8 cellular contexts compared by ENCODE assay signal in genomic region chr4:93828830-93829530, GRCh38. TPM values are rescaled to one million over a fixed set of nuclear protein-coding genes. Genes with fewer than 3 reads are reported as not detected.
DNase-seq lines count a peak whose midpoint lies in the region; ATAC-seq and TF ChIP-seq lines count a peak whose summit lies in the region.

No MANE protein-coding gene starts in this region.

- H3K4me1 ChIP-seq in hepatocyte (ENCODE audit: insufficient read depth): peaks cover 14% of the 10 kb centered on the region

- no peak for TF ChIP-seq CTCF in hepatocyte (IDR thresholded peaks at IDR 0.05; ENCODE audit: poor library complexity)

- peak overlapping the region; percentile 42 for H2AFZ ChIP-seq in hepatocyte

- H3K79me2 ChIP-seq in hepatocyte: no peaks in the 10 kb centered on the region

- peaks cover 81% of the 10 kb centered on the region for H3K27me3 Mint-ChIP-seq in T-helper 17 cell
- peaks cover 90% of the 10 kb centered on the region for H3K27me3 Mint-ChIP-seq in stimulated activated memory B cell treated with anti-CD40 and anti-IgM and Interleukin-4, amounts not matched to agents 10 μg/mL and 1 μg/mL and 100 μg/mL, for 72 hours
- H3K27me3 Mint-ChIP-seq in activated CD8-positive, alpha-beta memory T cell treated with anti-CD3 and anti-CD28 coated beads, Interleukin-2, amount 10 ng/mL, durations not matched to agents 7 days and 5 days: peaks cover 78% of the 10 kb centered on the region

- H3K4me2 ChIP-seq in hepatocyte: peak overlapping the region; percentile 85

- H3K9me3 ChIP-seq in T-helper 17 cell (ENCODE audit: control insufficient read depth, low read length, poor library complexity, severe bottlenecking) (no peaks in the 10 kb centered on the region), hepatocyte (ENCODE audit: low read depth) (no peaks in the 10 kb centered on the region)

- no peaks in the 10 kb centered on the region for H3K36me3 ChIP-seq in hepatocyte (replicated peaks; ENCODE audit: insufficient read depth, low read depth)

- H3K9me2 ChIP-seq in hepatocyte (replicated peaks; ENCODE audit: insufficient read depth): no peaks in the 10 kb centered on the region

- CTCF ChIA-PET in activated CD8-positive, alpha-beta memory T cell treated with anti-CD3 and anti-CD28 coated beads, Interleukin-2, amount 10 ng/mL, durations not matched to agents 7 days and 5 days (lab: Charles Lee): no interaction called here

- H4K20me1 ChIP-seq in hepatocyte (ENCODE audit: insufficient read depth, poor library complexity, severe bottlenecking): no peaks in the 10 kb centered on the region

- H3K4me3 ChIP-seq in hepatocyte: peak overlapping the region; percentile 12

- ATAC-seq in HG03354 (IDR thresholded peaks at IDR 0.05; ENCODE audit: poor library complexity, severe bottlenecking, unreplicated experiment) (peak; percentile 47), T-helper 17 cell (no peak), GM21825 (IDR thresholded peaks at IDR 0.05; ENCODE audit: unreplicated experiment) (no peak), GM21528 (IDR thresholded peaks at IDR 0.05; ENCODE audit: low FRiP score, unreplicated experiment) (no peak), GM21360 (IDR thresholded peaks at IDR 0.05; ENCODE audit: unreplicated experiment) (no peak)
- peak; percentile 12 for ATAC-seq in stimulated activated memory B cell treated with anti-CD40 and anti-IgM and Interleukin-4, amounts not matched to agents 10 μg/mL and 1 μg/mL and 100 μg/mL, for 72 hours
- ATAC-seq in activated CD8-positive, alpha-beta memory T cell treated with anti-CD3 and anti-CD28 coated beads, Interleukin-2, amount 10 ng/mL, durations not matched to agents 7 days and 5 days: no peak

- peaks cover 99% of the 10 kb centered on the region for H3K27me3 ChIP-seq in hepatocyte

- peaks cover 2% of the 10 kb centered on the region for H3K36me3 Mint-ChIP-seq in T-helper 17 cell (ENCODE audit: low read depth)
- H3K36me3 Mint-ChIP-seq in stimulated activated memory B cell treated with anti-CD40 and anti-IgM and Interleukin-4, amounts not matched to agents 10 μg/mL and 1 μg/mL and 100 μg/mL, for 72 hours: no peaks in the 10 kb centered on the region
- H3K36me3 Mint-ChIP-seq in activated CD8-positive, alpha-beta memory T cell treated with anti-CD3 and anti-CD28 coated beads, Interleukin-2, amount 10 ng/mL, durations not matched to agents 7 days and 5 days: peaks cover 9% of the 10 kb centered on the region

- DNase-seq in T-helper 17 cell: no peak
- DNase-seq in hepatocyte (ENCODE audit: low spot score): peak; percentile 30
- DNase-seq in activated CD8-positive, alpha-beta memory T cell treated with anti-CD3 and anti-CD28 coated beads, Interleukin-2, amount 10 ng/mL, durations not matched to agents 7 days and 5 days: no peak

- H3K9me3 Mint-ChIP-seq in stimulated activated memory B cell treated with anti-CD40 and anti-IgM and Interleukin-4, amounts not matched to agents 10 μg/mL and 1 μg/mL and 100 μg/mL, for 72 hours: no peaks in the 10 kb centered on the region
- no peaks in the 10 kb centered on the region for H3K9me3 Mint-ChIP-seq in activated CD8-positive, alpha-beta memory T cell treated with anti-CD3 and anti-CD28 coated beads, Interleukin-2, amount 10 ng/mL, durations not matched to agents 7 days and 5 days (ENCODE audit: low read depth)

- under 1% methylated on average over 48 of the region's 49 CpGs for WGBS in hepatocyte (ENCODE audit: low lambda C conversion rate, missing lambda C conversion rate)

- no peak overlapping the region for H3K27ac ChIP-seq in hepatocyte

- H3K27ac Mint-ChIP-seq in T-helper 17 cell: no peak overlapping the region
- H3K27ac Mint-ChIP-seq in stimulated activated memory B cell treated with anti-CD40 and anti-IgM and Interleukin-4, amounts not matched to agents 10 μg/mL and 1 μg/mL and 100 μg/mL, for 72 hours: no peak overlapping the region
- no peak overlapping the region for H3K27ac Mint-ChIP-seq in activated CD8-positive, alpha-beta memory T cell treated with anti-CD3 and anti-CD28 coated beads, Interleukin-2, amount 10 ng/mL, durations not matched to agents 7 days and 5 days

- peaks cover 13% of the 10 kb centered on the region for H3K4me1 Mint-ChIP-seq in T-helper 17 cell
- H3K4me1 Mint-ChIP-seq in stimulated activated memory B cell treated with anti-CD40 and anti-IgM and Interleukin-4, amounts not matched to agents 10 μg/mL and 1 μg/mL and 100 μg/mL, for 72 hours: peaks cover 21% of the 10 kb centered on the region
- peaks cover 6% of the 10 kb centered on the region for H3K4me1 Mint-ChIP-seq in activated CD8-positive, alpha-beta memory T cell treated with anti-CD3 and anti-CD28 coated beads, Interleukin-2, amount 10 ng/mL, durations not matched to agents 7 days and 5 days

- peak overlapping the region; percentile 31 for H3K4me3 Mint-ChIP-seq in T-helper 17 cell
- H3K4me3 Mint-ChIP-seq in stimulated activated memory B cell treated with anti-CD40 and anti-IgM and Interleukin-4, amounts not matched to agents 10 μg/mL and 1 μg/mL and 100 μg/mL, for 72 hours: peak overlapping the region; percentile 74
- no peak overlapping the region for H3K4me3 Mint-ChIP-seq in activated CD8-positive, alpha-beta memory T cell treated with anti-CD3 and anti-CD28 coated beads, Interleukin-2, amount 10 ng/mL, durations not matched to agents 7 days and 5 days

RNA-seq across cellular contexts. Expression of gene ATOH1, which starts 0.4 kb away (rescaled TPM):
- not detected for total RNA-seq in T-helper 17 cell
- 0.37 and 0.80 TPM in 2 replicates for total RNA-seq in hepatocyte
- 0.06 and 0.86 TPM in 2 replicates for polyA plus RNA-seq in hepatocyte
- total RNA-seq in activated CD8-positive, alpha-beta memory T cell treated with anti-CD3 and anti-CD28 coated beads, Interleukin-2, amount 10 ng/mL, durations not matched to agents 7 days and 5 days: not detected

Comparison
In these comparisons a context has a peak if more than half of its experiments do, and no peak if none do; other contexts are left out.
1. ATAC-seq: peak in HG03354 (single experiment) and stimulated activated memory B cell treated with anti-CD40 and anti-IgM and Interleukin-4, amounts not matched to agents 10 μg/mL and 1 μg/mL and 100 μg/mL, for 72 hours (single experiment); none in T-helper 17 cell (single experiment), activated CD8-positive, alpha-beta memory T cell treated with anti-CD3 and anti-CD28 coated beads, Interleukin-2, amount 10 ng/mL, durations not matched to agents 7 days and 5 days (single experiment), GM21825 (single experiment), GM21528 (single experiment) and GM21360 (single experiment).